8 cellular contexts compared by ENCODE assay signal in the genomic region with DNA sequence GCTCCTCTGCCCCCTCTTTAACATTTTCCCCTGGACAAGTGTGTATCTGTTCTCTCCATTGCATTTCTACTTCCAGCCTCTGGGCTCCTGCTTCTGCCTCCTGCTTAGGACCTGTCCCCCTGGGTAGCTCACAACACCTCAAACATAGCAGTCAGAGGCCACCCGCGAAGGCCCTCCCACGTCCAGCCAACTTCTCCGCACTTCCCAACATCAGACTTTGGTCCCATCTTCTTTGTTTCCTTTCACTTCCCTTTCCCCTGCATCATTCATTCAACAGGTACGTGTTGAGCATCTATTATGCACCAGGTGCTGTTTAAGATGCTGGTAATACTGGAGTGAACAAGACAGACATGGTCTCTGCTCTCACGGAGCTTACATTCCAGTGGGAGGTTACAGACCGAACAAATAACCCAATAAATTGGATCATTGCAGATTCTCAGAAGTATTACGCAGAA. TPM values are rescaled to one million over a fixed set of nuclear protein-coding genes. Genes with fewer than 3 reads are reported as not detected.
A peak's percentile ranks its signal among the peaks of the same experiment; 100 is the strongest.
DNase-seq lines count a peak whose midpoint lies in the region; ATAC-seq, FAIRE-seq and TF ChIP-seq lines count a peak whose summit lies in the region.

No MANE protein-coding gene starts in this region.

- TF ChIP-seq CTCF in left ventricle myocardium inferior (IDR thresholded peaks at IDR 0.05; ENCODE audit: borderline replicate concordance): no peak
- no peak for TF ChIP-seq CTCF in heart right ventricle (IDR thresholded peaks at IDR 0.05)
- TF ChIP-seq CTCF in GM12878 (IDR thresholded peaks at IDR 0.05 in 2 of 3, conservative IDR thresholded peaks at IDR 0.05 in 1 of 3; ENCODE audit: control insufficient read depth in 2 of 3, extremely low read depth in 1 of 3, insufficient read depth in 1 of 3, low read depth in 3 of 3, low read length in 3 of 3): no peak

- DNase-seq in left ventricle myocardium inferior (peak; percentile 8), heart right ventricle (no peak), GM12878 (ENCODE audit: low read depth, low spot score) (no peak), memory B cell (ENCODE audit: low spot score in 2 of 2) (no peak), GDM1 (lab: John Stamatoyannopoulos, UW) (no peak), GM19238 (ENCODE audit: insufficient read length, low spot score) (no peak), middle frontal gyrus (ENCODE audit: extremely low spot score, low spot score) (no peak)
- no peak for DNase-seq in effector CD4-positive, alpha-beta T cell

- ATAC-seq in heart right ventricle: no peak
- no peak for ATAC-seq in GM12878
- no peak for ATAC-seq in memory B cell (ENCODE audit: low read depth)

- H3K9me3 ChIP-seq in left ventricle myocardium inferior (replicated peaks) (no peaks in the 10 kb centered on the region), heart right ventricle (no peaks in the 10 kb centered on the region), GM12878 (replicated peaks; ENCODE audit: control insufficient read depth, insufficient read depth, low read length) (no peaks in the 10 kb centered on the region)

- SMC1A ChIA-PET in GM12878 (lab: Charles Lee; ENCODE audit: uncharacterized antibody, unreplicated experiment): interaction anchor here (0.6 to 11.6 kb wide), 6 partner anchors 13 to 165 kb away, joined by 3 to 395 read pairs (median 36); partner anchors contain the start of gene C1RL

- 75 to 78% methylated on average over 8 of the region's 8 CpGs for WGBS in heart right ventricle, 2 donors
- 22% methylated on average over 8 of the region's 8 CpGs for WGBS in GM12878 (ENCODE audit: insufficient coverage, insufficient replicate concordance, low lambda C conversion rate, missing lambda C conversion rate)

- H3K4me1 ChIP-seq in left ventricle myocardium inferior (peaks cover 47% of the 10 kb centered on the region), heart right ventricle (peaks cover 18 to 81% (median 33%) of the 10 kb centered on the region in 9 donors), GM12878 (ENCODE audit: control insufficient read depth, insufficient read depth, low read length) (peaks cover 51% of the 10 kb centered on the region)

- H3K79me2 ChIP-seq in GM12878 (ENCODE audit: control insufficient read depth, insufficient read depth, low read length): peaks cover 52% of the 10 kb centered on the region

- H3K36me3 Mint-ChIP-seq in memory B cell: peaks cover 4% of the 10 kb centered on the region

- peak overlapping the region; percentile 90 for H3K4me3 ChIP-seq in left ventricle myocardium inferior
- peak overlapping the region in 5 of 10 donors; percentile 27 to 45 (median 34) for H3K4me3 ChIP-seq in heart right ventricle
- peak overlapping the region; percentile 78 for H3K4me3 ChIP-seq in GM12878

- H4K20me1 ChIP-seq in GM12878 (ENCODE audit: control insufficient read depth, insufficient read depth): no peaks in the 10 kb centered on the region

- H3K27me3 ChIP-seq in left ventricle myocardium inferior (ENCODE audit: low read depth): no peaks in the 10 kb centered on the region
- no peaks in the 10 kb centered on the region for H3K27me3 ChIP-seq in heart right ventricle
- no peaks in the 10 kb centered on the region for H3K27me3 ChIP-seq in GM12878 (replicated peaks in 1 of 2; ENCODE audit: control insufficient read depth in 2 of 2, insufficient read depth in 2 of 2, low read length in 1 of 2)

- CTCF ChIA-PET in GM12878 (lab: Yijun Ruan, JAX): interaction anchor here (0.8 to 11.6 kb wide), 10 partner anchors 14 to 165 kb away, joined by 3 to 645 read pairs (median 14); partner anchors contain the start of genes C1R, C1RL and LPCAT3

- no peaks in the 10 kb centered on the region for H3K9me3 Mint-ChIP-seq in memory B cell

- no peaks in the 10 kb centered on the region for H3K27me3 Mint-ChIP-seq in memory B cell

- no peak for FAIRE-seq in GM12878 (lab: Jason Lieb, UNC)

- RAD21 ChIA-PET in GM12878 (lab: Charles Lee; ENCODE audit: unreplicated experiment): interaction anchor here (0.6 to 7.0 kb wide), 8 partner anchors 13 to 163 kb away, joined by 3 to 426 read pairs (median 5); partner anchors contain the start of genes C1RL and LPCAT3

- peak overlapping the region; percentile 94 for H3K27ac Mint-ChIP-seq in memory B cell

- peak overlapping the region; percentile 78 for H3K4me3 Mint-ChIP-seq in memory B cell

- POLR2A ChIA-PET in GM12878 (lab: Charles Lee): interaction anchor here (0.7 to 17.8 kb wide), 10 partner anchors 9 to 163 kb away, joined by 3 to 524 read pairs (median 4); partner anchors contain the start of genes C1RL, CDCA3, LPCAT3 and USP5

- no TSS peak for BruUV-seq in GM12878 (replicated peaks; lab: Mats Ljungman, UMichigan)

- in situ Hi-C loops in GM12878 (cut with MboI): no loop called here

- H2AFZ ChIP-seq in GM12878 (ENCODE audit: control insufficient read depth, low read depth, low read length): no peak overlapping the region

- peaks cover 56% of the 10 kb centered on the region for H3K4me1 Mint-ChIP-seq in memory B cell

- H3K9ac ChIP-seq in GM12878 (ENCODE audit: control insufficient read depth, insufficient read depth, low read length): peak overlapping the region; percentile 90

- no peak for TF ChIP-seq POLR2A in GM12878 (IDR thresholded peaks at IDR 0.05; ENCODE audit: low read depth, low read length)

- H3K27ac ChIP-seq in left ventricle myocardium inferior (replicated peaks) (peak overlapping the region; percentile 99), heart right ventricle (peak overlapping the region in 4 of 10 donors; percentile 47 to 96 (median 75)), GM12878 (ENCODE audit: control insufficient read depth, insufficient read depth) (peak overlapping the region; percentile 91)

- 0 out of 4 replicates have a peak, but pooled peaks of 1 of the 2 experiments have one; percentile 20 for TF ChIP-seq EP300 in GM12878 (IDR thresholded peaks at IDR 0.05; ENCODE audit: borderline replicate concordance in 1 of 2, control insufficient read depth in 1 of 2, low read depth in 2 of 2, low read length in 2 of 2)

- intact Hi-C loops in left ventricle myocardium inferior (cut with micrococcal nuclease) (no loop called here), heart right ventricle (cut with DNase I) (loop anchor here in 7 of 10 donors (5.0 to 10.0 kb wide), 8 partner anchors 82 to 168 kb away; partner anchors contain the start of genes C1R (in 3 of the 7), C1RL (in 1 of the 7) and TPI1 (in 1 of the 7)), GM12878 (cut with micrococcal nuclease; ENCODE audit: unreplicated experiment) (no loop called here)

- H3K4me2 ChIP-seq in GM12878 (ENCODE audit: control insufficient read depth, insufficient read depth): peak overlapping the region; percentile 61

- no peak for TF ChIP-seq RAD21 in GM12878 (IDR thresholded peaks at IDR 0.05; ENCODE audit: insufficient read depth, low read depth, low read length)

- H3K36me3 ChIP-seq in left ventricle myocardium inferior: peaks cover 21% of the 10 kb centered on the region
- H3K36me3 ChIP-seq in heart right ventricle: peaks cover 0 to 30% (median 7%) of the 10 kb centered on the region in 9 donors
- H3K36me3 ChIP-seq in GM12878 (ENCODE audit: control insufficient read depth in 2 of 2, insufficient read depth in 2 of 2, low read length in 1 of 2): peaks cover 0 to 8% of the 10 kb centered on the region in 2 experiments; a peak in 1 of 4 replicates

RNA-seq across cellular contexts. Expression of gene C12orf57, which starts 3.1 kb away (rescaled TPM):
- 227 TPM for total RNA-seq in left ventricle myocardium inferior
- 100 to 1,000 TPM; 134 to 213 (median 167) TPM for total RNA-seq in heart right ventricle
- 100 to 1,000 TPM; 182 to 654 TPM for polyA plus RNA-seq in heart right ventricle
- 34.9 and 36.3 TPM in 2 replicates for total RNA-seq in GM12878 (2013; cell fraction: nucleolus; rRNA removed)
- total RNA-seq in GM12878 (2014; rRNA removed): 223 and 231 TPM in 2 replicates
- 109 and 124 TPM in 2 replicates for total RNA-seq in GM12878 (2014; rRNA removed; fragmentation: Illumina TruSeq; extraction: Trizol)
- total RNA-seq in GM12878 (2021): 192 and 194 TPM in 2 replicates
- 177 TPM for polyA plus RNA-seq in GM12878 (2011; ENCODE audit: low read depth)
- 183 and 331 TPM in 2 replicates for polyA plus RNA-seq in GM12878 (2011; rRNA removed)
- 632 and 839 TPM in 2 replicates for polyA plus RNA-seq in GM12878 (2011; cell fraction: cytosol; rRNA removed)
- polyA plus RNA-seq in GM12878 (2011; cell fraction: nucleus; rRNA removed): 336 and 343 TPM in 2 replicates
- 433 and 438 TPM in 2 replicates for polyA plus RNA-seq in GM12878 (2012)
- 8.0 and 64.5 TPM in 2 replicates for polyA plus RNA-seq in GM12878 (2014; fragmentation: Illumina TruSeq; extraction: Trizol)
- 100 to 1,000 TPM; 138 to 170 TPM for polyA plus RNA-seq in GM12878 (2014; fragmentation: Nextera tagmentation; extraction: Ambion mirVana)
- polyA plus RNA-seq in GM12878 (2014; rRNA removed): 373 and 377 TPM in 2 replicates
- polyA plus RNA-seq in GM12878 (2016; fragmentation: Nextera tagmentation; extraction: Ambion mirVana): 100 to 1,000 TPM; 274 to 291 TPM
- 89.4 and 141 TPM in 2 replicates for polyA minus RNA-seq in GM12878 (2011; rRNA and poly(A)+ RNA removed)
- polyA minus RNA-seq in GM12878 (2011; cell fraction: cytosol; rRNA and poly(A)+ RNA removed): 46.1 and 52.9 TPM in 2 replicates
- 71.7 and 114 TPM in 2 replicates for polyA minus RNA-seq in GM12878 (2011; cell fraction: nucleus; rRNA and poly(A)+ RNA removed)

RNA-seq across cellular contexts. Expression of gene RNU7-1, which starts 3.3 kb away (rescaled TPM):
- total RNA-seq in left ventricle myocardium inferior: not detected
- total RNA-seq in heart right ventricle: not detected
- polyA plus RNA-seq in heart right ventricle: not detected
- not detected in 2 replicates for total RNA-seq in GM12878 (2013; cell fraction: nucleolus; rRNA removed)
- not detected in 2 replicates for total RNA-seq in GM12878 (2014; rRNA removed)
- not detected in 2 replicates for total RNA-seq in GM12878 (2014; rRNA removed; fragmentation: Illumina TruSeq; extraction: Trizol)
- total RNA-seq in GM12878 (2021): not detected in 2 replicates
- polyA plus RNA-seq in GM12878 (2011; ENCODE audit: low read depth): not detected
- polyA plus RNA-seq in GM12878 (2011; rRNA removed): not detected in 2 replicates
- polyA plus RNA-seq in GM12878 (2011; cell fraction: cytosol; rRNA removed): not detected in 2 replicates
- not detected in 2 replicates for polyA plus RNA-seq in GM12878 (2011; cell fraction: nucleus; rRNA removed)
- polyA plus RNA-seq in GM12878 (2012): not detected in 2 replicates
- polyA plus RNA-seq in GM12878 (2014; fragmentation: Illumina TruSeq; extraction: Trizol): not detected in 2 replicates
- not detected for polyA plus RNA-seq in GM12878 (2014; fragmentation: Nextera tagmentation; extraction: Ambion mirVana)
- not detected in 2 replicates for polyA plus RNA-seq in GM12878 (2014; rRNA removed)
- not detected for polyA plus RNA-seq in GM12878 (2016; fragmentation: Nextera tagmentation; extraction: Ambion mirVana)
- polyA minus RNA-seq in GM12878 (2011; rRNA and poly(A)+ RNA removed): not detected in 2 replicates
- polyA minus RNA-seq in GM12878 (2011; cell fraction: cytosol; rRNA and poly(A)+ RNA removed): not detected in 2 replicates
- not detected in 2 replicates for polyA minus RNA-seq in GM12878 (2011; cell fraction: nucleus; rRNA and poly(A)+ RNA removed)

RNA-seq across cellular contexts. Expression of gene PTPN6, which starts 4.2 kb away (rescaled TPM):
- total RNA-seq in left ventricle myocardium inferior: 6.7 TPM
- 10 to 100 TPM in 2 of 10 donors, 1 to 10 TPM in 8; 2.9 to 32.5 (median 5.3) TPM for total RNA-seq in heart right ventricle
- polyA plus RNA-seq in heart right ventricle: 10 to 100 TPM in 1 of 2 donors, 1 to 10 TPM in 1; 8.1 to 12.1 TPM
- 158 and 159 TPM in 2 replicates for total RNA-seq in GM12878 (2013; cell fraction: nucleolus; rRNA removed)
- 346 and 376 TPM in 2 replicates for total RNA-seq in GM12878 (2014; rRNA removed)
- 214 and 235 TPM in 2 replicates for total RNA-seq in GM12878 (2014; rRNA removed; fragmentation: Illumina TruSeq; extraction: Trizol)
- 443 and 457 TPM in 2 replicates for total RNA-seq in GM12878 (2021)
- 315 TPM for polyA plus RNA-seq in GM12878 (2011; ENCODE audit: low read depth)
- polyA plus RNA-seq in GM12878 (2011; rRNA removed): 208 and 364 TPM in 2 replicates
- polyA plus RNA-seq in GM12878 (2011; cell fraction: cytosol; rRNA removed): 393 and 481 TPM in 2 replicates
- polyA plus RNA-seq in GM12878 (2011; cell fraction: nucleus; rRNA removed): 567 and 675 TPM in 2 replicates
- polyA plus RNA-seq in GM12878 (2012): 374 and 383 TPM in 2 replicates
- 265 and 453 TPM in 2 replicates for polyA plus RNA-seq in GM12878 (2014; fragmentation: Illumina TruSeq; extraction: Trizol)
- polyA plus RNA-seq in GM12878 (2014; fragmentation: Nextera tagmentation; extraction: Ambion mirVana): 100 to 1,000 TPM; 229 to 413 TPM
- 397 and 409 TPM in 2 replicates for polyA plus RNA-seq in GM12878 (2014; rRNA removed)
- polyA plus RNA-seq in GM12878 (2016; fragmentation: Nextera tagmentation; extraction: Ambion mirVana): 100 to 1,000 TPM; 325 to 364 TPM
- polyA minus RNA-seq in GM12878 (2011; rRNA and poly(A)+ RNA removed): 268 and 357 TPM in 2 replicates
- polyA minus RNA-seq in GM12878 (2011; cell fraction: cytosol; rRNA and poly(A)+ RNA removed): 137 and 144 TPM in 2 replicates
- polyA minus RNA-seq in GM12878 (2011; cell fraction: nucleus; rRNA and poly(A)+ RNA removed): 127 and 185 TPM in 2 replicates

RNA-seq across cellular contexts. Expression of gene ATN1, which starts 19.2 kb away (rescaled TPM):
- 71.4 TPM for total RNA-seq in left ventricle myocardium inferior
- total RNA-seq in heart right ventricle: 10 to 100 TPM; 54.7 to 96.7 (median 65.8) TPM
- polyA plus RNA-seq in heart right ventricle: 10 to 100 TPM; 48.7 to 92.5 TPM
- 26.1 and 27.4 TPM in 2 replicates for total RNA-seq in GM12878 (2013; cell fraction: nucleolus; rRNA removed)
- total RNA-seq in GM12878 (2014; rRNA removed): 2.6 and 3.3 TPM in 2 replicates
- 2.0 and 2.6 TPM in 2 replicates for total RNA-seq in GM12878 (2014; rRNA removed; fragmentation: Illumina TruSeq; extraction: Trizol)
- total RNA-seq in GM12878 (2021): 38.0 and 44.5 TPM in 2 replicates
- 10.7 TPM for polyA plus RNA-seq in GM12878 (2011; ENCODE audit: low read depth)
- 1.4 and 3.9 TPM in 2 replicates for polyA plus RNA-seq in GM12878 (2011; rRNA removed)
- 4.6 and 4.8 TPM in 2 replicates for polyA plus RNA-seq in GM12878 (2011; cell fraction: cytosol; rRNA removed)
- polyA plus RNA-seq in GM12878 (2011; cell fraction: nucleus; rRNA removed): 53.3 and 76.2 TPM in 2 replicates
- polyA plus RNA-seq in GM12878 (2012): 30.2 and 35.7 TPM in 2 replicates
- 5.8 and 15.4 TPM in 2 replicates for polyA plus RNA-seq in GM12878 (2014; fragmentation: Illumina TruSeq; extraction: Trizol)
- polyA plus RNA-seq in GM12878 (2014; fragmentation: Nextera tagmentation; extraction: Ambion mirVana): under 1 TPM; 0.08 to 0.15 TPM
- polyA plus RNA-seq in GM12878 (2014; rRNA removed): 19.7 and 28.8 TPM in 2 replicates
- polyA plus RNA-seq in GM12878 (2016; fragmentation: Nextera tagmentation; extraction: Ambion mirVana): 1 to 10 TPM; 6.1 to 6.2 TPM
- 3.0 and 6.6 TPM in 2 replicates for polyA minus RNA-seq in GM12878 (2011; rRNA and poly(A)+ RNA removed)
- 9.7 and 12.0 TPM in 2 replicates for polyA minus RNA-seq in GM12878 (2011; cell fraction: cytosol; rRNA and poly(A)+ RNA removed)
- polyA minus RNA-seq in GM12878 (2011; cell fraction: nucleus; rRNA and poly(A)+ RNA removed): 8.9 and 19.5 TPM in 2 replicates

RNA-seq across cellular contexts. Expression of gene PHB2, which starts 23.5 kb away (rescaled TPM):
- total RNA-seq in left ventricle myocardium inferior (142 TPM), heart right ventricle (100 to 1,000 TPM; 139 to 203 (median 160) TPM), GM12878 (2014; rRNA removed) (517 and 520 TPM in 2 replicates), GM12878 (2014; rRNA removed; fragmentation: Illumina TruSeq; extraction: Trizol) (421 and 455 TPM in 2 replicates), GM12878 (2021) (466 and 483 TPM in 2 replicates)
- polyA plus RNA-seq in heart right ventricle (100 to 1,000 TPM; 102 to 178 TPM), GM12878 (2011; rRNA removed) (395 and 522 TPM in 2 replicates), GM12878 (2014; fragmentation: Illumina TruSeq; extraction: Trizol) (410 and 549 TPM in 2 replicates), GM12878 (2014; fragmentation: Nextera tagmentation; extraction: Ambion mirVana) (100 to 1,000 TPM; 112 to 270 TPM), GM12878 (2014; rRNA removed) (586 and 591 TPM in 2 replicates), GM12878 (2016; fragmentation: Nextera tagmentation; extraction: Ambion mirVana) (100 to 1,000 TPM; 412 to 433 TPM)
- 71.8 and 79.5 TPM in 2 replicates for total RNA-seq in GM12878 (2013; cell fraction: nucleolus; rRNA removed)
- polyA plus RNA-seq in GM12878 (2011; ENCODE audit: low read depth): 203 TPM
- 672 and 758 TPM in 2 replicates for polyA plus RNA-seq in GM12878 (2011; cell fraction: cytosol; rRNA removed)
- polyA plus RNA-seq in GM12878 (2011; cell fraction: nucleus; rRNA removed): 449 and 501 TPM in 2 replicates
- polyA plus RNA-seq in GM12878 (2012): 307 and 316 TPM in 2 replicates
- polyA minus RNA-seq in GM12878 (2011; rRNA and poly(A)+ RNA removed): 204 and 309 TPM in 2 replicates
- 112 and 115 TPM in 2 replicates for polyA minus RNA-seq in GM12878 (2011; cell fraction: cytosol; rRNA and poly(A)+ RNA removed)
- 98.4 and 155 TPM in 2 replicates for polyA minus RNA-seq in GM12878 (2011; cell fraction: nucleus; rRNA and poly(A)+ RNA removed)

Comparison
In these comparisons a context has a peak if more than half of its experiments do, and no peak if none do; other contexts are left out.
1. intact Hi-C loops: an anchor here in heart right ventricle (5.0 to 10.0 kb wide); none called in left ventricle myocardium inferior and GM12878.
2. RNA of gene PTPN6, which starts 4.2 kb away (total RNA-seq): 158 to 457 TPM in GM12878; 6.7 TPM in left ventricle myocardium inferior (single experiment) and 2.9 to 32.5 TPM in heart right ventricle; every median in the first group is over 4 times any median in the second.